8 cellular contexts compared by ENCODE assay signal in genomic region chr15:40279437-40280141, GRCh38. TPM values are rescaled to one million over a fixed set of nuclear protein-coding genes. Genes with fewer than 3 reads are reported as not detected.
DNase-seq lines count a peak whose midpoint lies in the region; ATAC-seq, FAIRE-seq and TF ChIP-seq lines count a peak whose summit lies in the region.

No MANE protein-coding gene starts in this region.

- H3K4me1 Mint-ChIP-seq in osteocyte (ENCODE audit: unreplicated experiment) (peaks cover 17% of the 10 kb centered on the region), type B pancreatic cell (ENCODE audit: unreplicated experiment) (peaks cover 26% of the 10 kb centered on the region)

- H3K4me3 Mint-ChIP-seq in osteocyte (ENCODE audit: unreplicated experiment) (no peak overlapping the region), type B pancreatic cell (peak overlapping the region; percentile 55)

- CTCF ChIA-PET in BJ (lab: Yijun Ruan, JAX) = interaction anchor here (0.6 to 14.9 kb wide), 52 partner anchors 11 to 346 kb away, joined by 3 to 494 read pairs (median 4); partner anchors contain the start of genes BUB1B, CCDC9B, INAFM2 and PAK6

- no peak for FAIRE-seq in RCC 7860 (lab: Jason Lieb, UNC)

- POLR2A ChIA-PET in BJ (lab: Charles Lee) = interaction anchor here (0.5 kb wide), 1 partner anchor 143 kb away, joined by 3 read pairs; no protein-coding TSS in a partner anchor

- ATAC-seq in HG03039 (IDR thresholded peaks at IDR 0.05; ENCODE audit: unreplicated experiment) = no peak

- no peak for DNase-seq in BJ (ENCODE audit: low read depth)
- peak; percentile 47 for DNase-seq in HCEC 1CT
- peak; percentile 19 for DNase-seq in RCC 7860 (ENCODE audit: low spot score)
- DNase-seq in activated gamma-delta T cell (lab: John Stamatoyannopoulos, UW) = peak; percentile 37
- peak; percentile 38 for DNase-seq in globus pallidus (ENCODE audit: low spot score)
- DNase-seq in osteocyte (ENCODE audit: extremely low spot score, unreplicated experiment) = peak; percentile 91
- DNase-seq in type B pancreatic cell (ENCODE audit: extremely low spot score, unreplicated experiment) = peak; percentile 88

- H3K4me3 ChIP-seq in BJ (ENCODE audit: low read depth, low read length) = no peak overlapping the region

- H3K36me3 Mint-ChIP-seq in osteocyte (ENCODE audit: unreplicated experiment) (no peaks in the 10 kb centered on the region), type B pancreatic cell (peaks cover 3% of the 10 kb centered on the region)

- peaks cover 22% of the 10 kb centered on the region for H3K27me3 ChIP-seq in BJ (ENCODE audit: control insufficient read depth, insufficient read depth, low read length)

- H3K27ac Mint-ChIP-seq in osteocyte (ENCODE audit: unreplicated experiment) (no peak overlapping the region), type B pancreatic cell (no peak overlapping the region)

- H3K9me3 Mint-ChIP-seq in osteocyte (ENCODE audit: unreplicated experiment) (no peaks in the 10 kb centered on the region), type B pancreatic cell (no peaks in the 10 kb centered on the region)

- H3K27me3 Mint-ChIP-seq in osteocyte (ENCODE audit: unreplicated experiment) (peaks cover 34% of the 10 kb centered on the region), type B pancreatic cell (peaks cover 48% of the 10 kb centered on the region)

- H3K36me3 ChIP-seq in BJ (ENCODE audit: control insufficient read depth, insufficient read depth, low read length) = no peaks in the 10 kb centered on the region

- peak; percentile 99 for TF ChIP-seq CTCF in BJ (IDR thresholded peaks at IDR 0.05; ENCODE audit: insufficient read depth, low read depth, low read length)
- TF ChIP-seq CTCF in osteocyte (IDR thresholded peaks at IDR 0.05) = peak; percentile 98
- peak; percentile 99 for TF ChIP-seq CTCF in type B pancreatic cell (conservative IDR thresholded peaks at IDR 0.05)

RNA-seq across cellular contexts. Expression of gene ANKRD63, which starts 3.3 kb away (rescaled TPM):
- polyA plus RNA-seq in BJ (2011; rRNA removed) = not detected in 2 replicates
- polyA minus RNA-seq in BJ (2011; rRNA and poly(A)+ RNA removed) = not detected in 2 replicates
- 0.30 and 0.42 TPM in 2 replicates for total RNA-seq in osteocyte
- total RNA-seq in type B pancreatic cell (ENCODE audit: low replicate concordance) = 0.98 and 1.5 TPM in 2 replicates

RNA-seq across cellular contexts. Expression of gene PLCB2, which starts 28.1 kb away (rescaled TPM):
- polyA plus RNA-seq in BJ (2011; rRNA removed) = 0.22 and 0.47 TPM in 2 replicates
- polyA minus RNA-seq in BJ (2011; rRNA and poly(A)+ RNA removed) = 0.43 TPM in 1 of 2 replicates, not detected in the other
- total RNA-seq in osteocyte (0.40 and 1.2 TPM in 2 replicates), type B pancreatic cell (ENCODE audit: low replicate concordance) (0.71 and 5.8 TPM in 2 replicates)

RNA-seq across cellular contexts. Expression of gene PAK6, which starts 40.7 kb away (rescaled TPM):
- not detected in 2 replicates for polyA plus RNA-seq in BJ (2011; rRNA removed)
- polyA minus RNA-seq in BJ (2011; rRNA and poly(A)+ RNA removed) = not detected in 2 replicates
- total RNA-seq in osteocyte (not detected in 2 replicates), type B pancreatic cell (ENCODE audit: low replicate concordance) (7.8 and 21.2 TPM in 2 replicates)

RNA-seq across cellular contexts. Expression of gene INAFM2, which starts 43.9 kb away (rescaled TPM):
- 7.3 and 12.8 TPM in 2 replicates for polyA plus RNA-seq in BJ (2011; rRNA removed)
- 3.8 and 6.3 TPM in 2 replicates for polyA minus RNA-seq in BJ (2011; rRNA and poly(A)+ RNA removed)
- total RNA-seq in osteocyte (69.0 and 70.3 TPM in 2 replicates), type B pancreatic cell (ENCODE audit: low replicate concordance) (12.3 and 23.6 TPM in 2 replicates)
